In the genomic region with DNA sequence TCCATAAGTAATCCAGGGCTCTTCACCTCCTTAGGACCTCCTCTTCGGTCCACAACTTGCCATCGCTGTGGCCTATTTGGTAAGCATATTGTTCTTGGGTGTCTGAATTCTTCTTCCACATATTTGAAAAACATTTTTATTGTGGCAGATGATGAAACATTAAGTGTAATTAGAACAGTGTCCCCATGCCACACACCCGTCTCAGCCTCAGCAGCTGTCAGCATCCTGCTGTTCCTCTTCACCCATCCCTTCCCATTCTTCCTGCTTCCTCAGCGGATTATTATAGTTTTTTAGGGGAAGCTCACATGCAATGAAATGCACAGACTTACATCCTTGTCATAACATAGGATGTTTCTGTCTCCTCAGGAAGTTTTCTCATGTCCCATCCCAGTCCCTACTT, we compare ENCODE assay signal across 31 cellular contexts. TPM values are rescaled to one million over a fixed set of nuclear protein-coding genes. Genes with fewer than 3 reads are reported as not detected.
"Had no signal": no experiment of that assay in that cellular context is flagged by ENCODE, and none has a peak within 500 bp of the region (broad histone marks: within the 10 kb centered on the region; RNA-seq: fewer than 3 reads in every experiment).

No MANE protein-coding gene starts in this region.

- H3K79me2 ChIP-seq: parathyroid adenoma had no signal

- H2AFZ ChIP-seq: neural progenitor cell, parathyroid adenoma had no signal

- H3K9me3 ChIP-seq: ovary, prostate gland, right lobe of liver, sigmoid colon, spleen, stomach, thoracic aorta, thyroid gland, tibial nerve, upper lobe of left lung, vagina had no signal

- H3K9me3 Mint-ChIP-seq: natural killer cell; neural progenitor cell; stimulated activated effector memory CD8-positive, alpha-beta T cell treated with anti-CD3 and anti-CD28 coated beads, Interleukin-12 subunit alpha, Interleukin-12 subunit beta, amount 100 ng/mL, for 72 hours; stimulated activated naive B cell treated with anti-CD40 and anti-IgM and Interleukin-4, amounts not matched to agents 10 μg/mL and 1 μg/mL and 100 μg/mL, for 72 hours; stimulated activated naive CD8-positive, alpha-beta T cell treated with anti-CD3 and anti-CD28 coated beads, Interleukin-15, Interleukin-2, amounts not matched to agents 100 ng/mL and 50 ng/mL, for 24 hours had no signal

- H3K4me2 ChIP-seq: neural progenitor cell, smooth muscle cell had no signal

- H3K4me1 ChIP-seq: neural progenitor cell, parathyroid adenoma, prostate gland, right lobe of liver, sigmoid colon, spleen, stomach, thyroid gland, tibial nerve, upper lobe of left lung, vagina had no signal

- H3K27ac Mint-ChIP-seq: naive thymus-derived CD4-positive, alpha-beta T cell; natural killer cell; nephron; neural progenitor cell; stimulated activated effector memory CD8-positive, alpha-beta T cell treated with anti-CD3 and anti-CD28 coated beads, Interleukin-12 subunit alpha, Interleukin-12 subunit beta, amount 100 ng/mL, for 72 hours; stimulated activated naive B cell treated with anti-CD40 and anti-IgM and Interleukin-4, amounts not matched to agents 10 μg/mL and 1 μg/mL and 100 μg/mL, for 72 hours; stimulated activated naive CD8-positive, alpha-beta T cell treated with anti-CD3 and anti-CD28 coated beads, Interleukin-15, Interleukin-2, amounts not matched to agents 100 ng/mL and 50 ng/mL, for 24 hours had no signal

- H3K4me3 ChIP-seq: neural progenitor cell, ovary, prostate gland, right lobe of liver, sigmoid colon, skin epidermis, smooth muscle cell, spleen, stomach, thoracic aorta, thyroid gland, tibial nerve, upper lobe of left lung, vagina had no signal

- DNase-seq: naive thymus-derived CD4-positive, alpha-beta T cell; natural killer cell; occipital lobe; ovary; posterior cingulate gyrus; right cardiac atrium; right lobe of liver; sigmoid colon; spleen; stimulated activated CD4-positive, alpha-beta T cell treated with anti-CD3 and anti-CD28 coated beads, Interleukin-12 subunit alpha, Interleukin-12 subunit beta, amount 100 ng/mL, for 4 hours; stimulated activated CD4-positive, alpha-beta T cell treated with anti-CD3 and anti-CD28 coated beads, Interleukin-1b, Interleukin-23, amount 100 ng/mL, for 48 hours; stimulated activated CD4-positive, alpha-beta T cell treated with anti-CD3 and anti-CD28 coated beads, Interleukin-4, amount 100 ng/mL, for 1 hour; stimulated activated CD4-positive, alpha-beta T cell treated with anti-CD3 and anti-CD28 coated beads, Interleukin-4, amount 100 ng/mL, for 4 hours; stimulated activated naive B cell treated with anti-CD40 and anti-IgM and Interleukin-4, amounts not matched to agents 10 μg/mL and 1 μg/mL and 100 μg/mL, for 72 hours; stimulated activated naive CD4-positive, alpha-beta T cell treated with Interleukin-2 at 50 U/mL for 16 hours; stomach; thyroid gland; trophoblast cell; upper lobe of left lung had no signal

- H3K36me3 Mint-ChIP-seq: natural killer cell; neural progenitor cell; stimulated activated effector memory CD8-positive, alpha-beta T cell treated with anti-CD3 and anti-CD28 coated beads, Interleukin-12 subunit alpha, Interleukin-12 subunit beta, amount 100 ng/mL, for 72 hours; stimulated activated naive B cell treated with anti-CD40 and anti-IgM and Interleukin-4, amounts not matched to agents 10 μg/mL and 1 μg/mL and 100 μg/mL, for 72 hours had no signal

- H3K9ac ChIP-seq: neural progenitor cell, parathyroid adenoma had no signal

- H3K27ac ChIP-seq: neural progenitor cell, ovary, parathyroid adenoma, prostate gland, right lobe of liver, sigmoid colon, skin epidermis, spleen, stomach, thoracic aorta, thyroid gland, tibial nerve, upper lobe of left lung, vagina had no signal

- H3K36me3 ChIP-seq: neural progenitor cell, ovary, prostate gland, right lobe of liver, sigmoid colon, spleen, stomach, thoracic aorta, thyroid gland, tibial nerve, upper lobe of left lung, vagina had no signal

- H3K27me3 ChIP-seq: neural progenitor cell, ovary, right lobe of liver, sigmoid colon, thyroid gland, tibial nerve, upper lobe of left lung, vagina had no signal

- H3K4me1 Mint-ChIP-seq: natural killer cell; neural progenitor cell; stimulated activated naive B cell treated with anti-CD40 and anti-IgM and Interleukin-4, amounts not matched to agents 10 μg/mL and 1 μg/mL and 100 μg/mL, for 72 hours had no signal

- H3K4me3 Mint-ChIP-seq: naive thymus-derived CD4-positive, alpha-beta T cell; natural killer cell; nephron; neural progenitor cell; stimulated activated effector memory CD8-positive, alpha-beta T cell treated with anti-CD3 and anti-CD28 coated beads, Interleukin-12 subunit alpha, Interleukin-12 subunit beta, amount 100 ng/mL, for 72 hours; stimulated activated naive B cell treated with anti-CD40 and anti-IgM and Interleukin-4, amounts not matched to agents 10 μg/mL and 1 μg/mL and 100 μg/mL, for 72 hours; stimulated activated naive CD8-positive, alpha-beta T cell treated with anti-CD3 and anti-CD28 coated beads, Interleukin-15, Interleukin-2, amounts not matched to agents 100 ng/mL and 50 ng/mL, for 24 hours had no signal

RNA-seq across cellular contexts. Expression of a gene that starts 20.1 kb away (rescaled TPM):
- total RNA-seq: smooth muscle cell, vagina had no signal
- polyA plus RNA-seq: neural cell, smooth muscle cell had no signal

RNA-seq across cellular contexts. Expression of a gene that starts 39.8 kb away (rescaled TPM):
- total RNA-seq: natural killer cell, right cardiac atrium had no signal
- polyA plus RNA-seq: naive thymus-derived CD4-positive, alpha-beta T cell; neural cell; right cardiac atrium had no signal
